In the genomic region with DNA sequence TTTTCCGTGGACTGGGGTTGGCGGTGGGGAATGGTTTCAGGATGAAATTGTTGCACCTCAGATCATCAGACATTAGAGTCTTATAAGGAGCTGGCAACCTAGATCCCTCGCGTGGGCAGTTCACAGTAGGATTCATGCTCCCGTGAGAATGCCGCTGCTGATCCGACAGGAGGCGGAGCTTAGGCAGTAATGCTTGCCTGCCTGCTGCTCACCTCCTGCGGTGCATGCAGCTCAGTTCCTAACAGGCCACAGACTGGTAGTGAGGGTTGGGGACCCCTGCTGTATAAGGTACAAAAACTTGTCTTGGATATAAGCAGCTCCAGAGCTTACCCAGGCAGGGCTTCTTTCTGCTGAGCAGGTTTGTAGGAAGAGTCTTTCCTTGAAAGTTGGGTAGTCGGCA, we compare ENCODE assay signal across 1 cellular context.
A peak's percentile ranks its signal among the peaks of the same experiment; 100 is the strongest.
TF ChIP-seq lines count a peak whose summit lies in the region.

No MANE protein-coding gene starts in this region.

TF ChIP-seq in K562, 482 proteins besides CTCF, POLR2A, EP300 and RAD21:
- no peak for TF ChIP-seq GABPB2 (CRISPR knock-in tag; conservative IDR thresholded peaks at IDR 0.05)
- peak; percentile 15 for TF ChIP-seq RBM22 (IDR thresholded peaks at IDR 0.05; ENCODE audit: low read depth, low read length, poor library complexity, severe bottlenecking)
TF ChIP-seq in K562: peak in this region for 1.
